ENCODE assay signal across 1 cellular context in genomic region chr2:10385501-10385900, GRCh38.
TF ChIP-seq lines count a peak whose summit lies in the region.

No MANE protein-coding gene starts in this region.

TF ChIP-seq in GM23338, 12 proteins besides CTCF, POLR2A, EP300 and RAD21 (continued from another document):
- TF ChIP-seq ZNF462 (CRISPR knock-in tag; IDR thresholded peaks at IDR 0.05) (no peak), ZNF331 (CRISPR knock-in tag; IDR thresholded peaks at IDR 0.05; ENCODE audit: low read depth) (no peak), EZH2 (IDR thresholded peaks at IDR 0.05; ENCODE audit: low read depth, unreplicated experiment) (no peak), STAT1 (IDR thresholded peaks at IDR 0.05; ENCODE audit: unreplicated experiment) (no peak), EZH2phosphoT487 (IDR thresholded peaks at IDR 0.05; ENCODE audit: unreplicated experiment) (no peak), REST (IDR thresholded peaks at IDR 0.05; ENCODE audit: unreplicated experiment) (no peak), JUNB (IDR thresholded peaks at IDR 0.05; ENCODE audit: unreplicated experiment) (no peak), POLR2AphosphoS5 (IDR thresholded peaks at IDR 0.05; ENCODE audit: low read depth) (no peak), ZNF114 (CRISPR knock-in tag; IDR thresholded peaks at IDR 0.05) (no peak), NANOG (IDR thresholded peaks at IDR 0.05; ENCODE audit: borderline replicate concordance) (no peak)
